15 cellular contexts compared by ENCODE assay signal in the genomic region with DNA sequence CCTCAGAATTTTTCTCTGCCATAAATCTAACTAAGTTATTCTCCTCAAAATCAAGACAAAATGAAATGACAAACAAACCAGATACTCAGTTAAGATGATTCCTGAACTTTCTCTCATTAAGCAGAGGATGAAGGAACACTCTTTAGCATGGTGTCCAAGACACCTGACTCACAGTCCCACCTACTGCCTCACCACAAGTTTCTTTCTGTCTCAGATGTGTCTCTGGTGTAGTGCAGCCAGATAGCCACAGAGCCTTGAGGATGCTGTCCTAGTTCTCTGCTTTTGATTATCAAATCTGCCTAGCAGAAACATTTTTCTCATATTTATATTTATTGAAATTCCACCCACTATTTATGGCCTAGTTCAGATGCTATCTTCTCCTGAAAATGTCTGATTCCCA.
DNase-seq lines count a peak whose midpoint lies in the region; ATAC-seq and TF ChIP-seq lines count a peak whose summit lies in the region.
"Had no signal": no experiment of that assay in that cellular context is flagged by ENCODE, and none has a peak within 500 bp of the region (broad histone marks: within the 10 kb centered on the region; RNA-seq: fewer than 3 reads in every experiment).

No MANE protein-coding gene starts in this region.

- DNase-seq in head of caudate nucleus = no peak
- no peak for DNase-seq in activated CD4-positive, alpha-beta T cell treated with anti-CD3 and anti-CD28 coated beads, Interleukin-2, amount 50 U/mL, for 1 hour
- no peak for DNase-seq in kidney tubule cell (ENCODE audit: low spot score)
- no peak for DNase-seq in testis
- DNase-seq: aorta, dorsolateral prefrontal cortex, NCI-H510A had no signal

- intact Hi-C loops in head of caudate nucleus (cut with DNase I) (no loop called here), testis (cut with DNase I; ENCODE audit: low total_unique reads) (no loop called here)

- TF ChIP-seq CTCF in testis (IDR thresholded peaks at IDR 0.05) = no peak

- no peaks in the 10 kb centered on the region for H3K9me3 ChIP-seq in testis

- H3K36me3 ChIP-seq in testis (ENCODE audit: low read depth, missing control alignments) = no peaks in the 10 kb centered on the region
- H3K36me3 ChIP-seq: BLaER1 treated with 17β-estradiol and CSF1 and Interleukin-3, amounts not matched to agents 10 nM and 100 nM; gastroesophageal sphincter had no signal

- no peak overlapping the region for H3K4me3 ChIP-seq in testis
- H3K4me3 ChIP-seq: BLaER1 treated with 17β-estradiol and CSF1 and Interleukin-3, amounts not matched to agents 10 nM and 100 nM; dorsolateral prefrontal cortex; gastroesophageal sphincter; smooth muscle cell had no signal

- ATAC-seq in GM18858 (IDR thresholded peaks at IDR 0.05; ENCODE audit: unreplicated experiment) (peak; percentile 100), GM21381 (IDR thresholded peaks at IDR 0.05; ENCODE audit: unreplicated experiment) (peak; percentile 96), HG02970 (IDR thresholded peaks at IDR 0.05; ENCODE audit: low FRiP score, unreplicated experiment) (peak; percentile 56), HG03565 (IDR thresholded peaks at IDR 0.05; ENCODE audit: unreplicated experiment) (peak; percentile 99)
- ATAC-seq: gastroesophageal sphincter, Right ventricle myocardium inferior had no signal

- no peaks in the 10 kb centered on the region for H3K27me3 ChIP-seq in testis
- H3K27me3 ChIP-seq: BLaER1 treated with 17β-estradiol and CSF1 and Interleukin-3, amounts not matched to agents 10 nM and 100 nM; dorsolateral prefrontal cortex; gastroesophageal sphincter had no signal

- no peaks in the 10 kb centered on the region for H3K4me1 ChIP-seq in testis
- H3K4me1 ChIP-seq: gastroesophageal sphincter had no signal

- TF ChIP-seq POLR2A in testis (IDR thresholded peaks at IDR 0.05) = no peak

- H3K27ac ChIP-seq in testis = no peak overlapping the region
- H3K27ac ChIP-seq: BLaER1 treated with 17β-estradiol and CSF1 and Interleukin-3, amounts not matched to agents 10 nM and 100 nM; dorsolateral prefrontal cortex; gastroesophageal sphincter had no signal
